Comparison of ENCODE assay signal across 1 cellular context in the genomic region with DNA sequence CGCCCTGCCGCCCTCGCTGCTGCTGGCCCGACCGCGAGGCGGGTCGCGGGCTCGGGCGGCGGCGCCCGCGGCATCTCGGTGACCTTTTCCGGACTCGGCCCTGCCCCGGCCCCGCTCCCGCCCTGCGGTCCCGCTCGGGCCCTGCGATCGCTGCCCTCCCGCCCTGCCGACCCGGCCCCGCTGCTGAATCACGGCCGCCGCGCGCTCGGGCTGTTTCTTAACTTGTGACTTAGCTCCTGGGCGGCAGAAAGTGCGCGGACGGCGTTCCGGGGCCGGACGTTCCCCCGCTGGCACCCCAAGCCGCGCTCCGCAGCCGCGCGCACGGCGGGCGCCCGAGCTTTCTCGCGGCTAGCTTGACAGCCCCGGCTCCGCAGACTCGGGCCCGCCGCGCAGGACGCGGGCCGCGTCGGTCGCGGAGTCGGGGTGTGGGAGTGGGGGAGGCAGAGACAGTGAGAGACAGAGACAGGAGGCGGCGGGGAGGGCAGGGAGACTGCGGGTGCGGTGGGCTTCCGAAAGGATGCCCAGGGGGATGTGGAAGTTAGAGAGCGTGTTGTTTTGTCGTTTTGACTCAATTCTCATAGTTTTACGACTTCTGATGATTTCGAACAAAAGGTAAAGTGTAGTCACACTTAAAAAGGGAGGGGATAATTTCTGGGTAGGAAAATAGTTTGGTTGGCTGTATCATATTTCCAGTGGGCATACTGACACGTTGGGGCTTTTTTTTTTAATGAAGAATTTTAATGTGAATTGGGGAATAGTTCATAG.
TF ChIP-seq lines count a peak whose summit lies in the region.

No MANE protein-coding gene starts in this region.

TF ChIP-seq in K562, 482 proteins besides CTCF, POLR2A, EP300 and RAD21 (continued from another document):
- no peak for TF ChIP-seq ELK1 (CRISPR knock-in tag; IDR thresholded peaks at IDR 0.05)
- TF ChIP-seq, protein P1, sequence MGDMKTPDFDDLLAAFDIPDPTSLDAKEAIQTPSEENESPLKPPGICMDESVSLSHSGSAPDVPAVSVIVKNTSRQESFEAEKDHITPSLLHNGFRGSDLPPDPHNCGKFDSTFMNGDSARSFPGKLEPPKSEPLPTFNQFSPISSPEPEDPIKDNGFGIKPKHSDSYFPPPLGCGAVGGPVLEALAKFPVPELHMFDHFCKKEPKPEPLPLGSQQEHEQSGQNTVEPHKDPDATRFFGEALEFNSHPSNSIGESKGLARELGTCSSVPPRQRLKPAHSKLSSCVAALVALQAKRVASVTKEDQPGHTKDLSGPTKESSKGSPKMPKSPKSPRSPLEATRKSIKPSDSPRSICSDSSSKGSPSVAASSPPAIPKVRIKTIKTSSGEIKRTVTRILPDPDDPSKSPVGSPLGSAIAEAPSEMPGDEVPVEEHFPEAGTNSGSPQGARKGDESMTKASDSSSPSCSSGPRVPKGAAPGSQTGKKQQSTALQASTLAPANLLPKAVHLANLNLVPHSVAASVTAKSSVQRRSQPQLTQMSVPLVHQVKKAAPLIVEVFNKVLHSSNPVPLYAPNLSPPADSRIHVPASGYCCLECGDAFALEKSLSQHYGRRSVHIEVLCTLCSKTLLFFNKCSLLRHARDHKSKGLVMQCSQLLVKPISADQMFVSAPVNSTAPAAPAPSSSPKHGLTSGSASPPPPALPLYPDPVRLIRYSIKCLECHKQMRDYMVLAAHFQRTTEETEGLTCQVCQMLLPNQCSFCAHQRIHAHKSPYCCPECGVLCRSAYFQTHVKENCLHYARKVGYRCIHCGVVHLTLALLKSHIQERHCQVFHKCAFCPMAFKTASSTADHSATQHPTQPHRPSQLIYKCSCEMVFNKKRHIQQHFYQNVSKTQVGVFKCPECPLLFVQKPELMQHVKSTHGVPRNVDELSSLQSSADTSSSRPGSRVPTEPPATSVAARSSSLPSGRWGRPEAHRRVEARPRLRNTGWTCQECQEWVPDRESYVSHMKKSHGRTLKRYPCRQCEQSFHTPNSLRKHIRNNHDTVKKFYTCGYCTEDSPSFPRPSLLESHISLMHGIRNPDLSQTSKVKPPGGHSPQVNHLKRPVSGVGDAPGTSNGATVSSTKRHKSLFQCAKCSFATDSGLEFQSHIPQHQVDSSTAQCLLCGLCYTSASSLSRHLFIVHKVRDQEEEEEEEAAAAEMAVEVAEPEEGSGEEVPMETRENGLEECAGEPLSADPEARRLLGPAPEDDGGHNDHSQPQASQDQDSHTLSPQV (IDR thresholded peaks at IDR 0.05) = no peak
- no peak for TF ChIP-seq KDM4B (IDR thresholded peaks at IDR 0.05; ENCODE audit: borderline replicate concordance in 2 of 2, low read depth in 1 of 2)
- TF ChIP-seq, protein P2, sequence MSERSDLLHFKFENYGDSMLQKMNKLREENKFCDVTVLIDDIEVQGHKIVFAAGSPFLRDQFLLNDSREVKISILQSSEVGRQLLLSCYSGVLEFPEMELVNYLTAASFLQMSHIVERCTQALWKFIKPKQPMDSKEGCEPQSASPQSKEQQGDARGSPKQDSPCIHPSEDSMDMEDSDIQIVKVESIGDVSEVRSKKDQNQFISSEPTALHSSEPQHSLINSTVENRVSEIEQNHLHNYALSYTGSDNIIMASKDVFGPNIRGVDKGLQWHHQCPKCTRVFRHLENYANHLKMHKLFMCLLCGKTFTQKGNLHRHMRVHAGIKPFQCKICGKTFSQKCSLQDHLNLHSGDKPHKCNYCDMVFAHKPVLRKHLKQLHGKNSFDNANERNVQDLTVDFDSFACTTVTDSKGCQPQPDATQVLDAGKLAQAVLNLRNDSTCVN (CRISPR knock-in tag; IDR thresholded peaks at IDR 0.05) = no peak
